Comparison of ENCODE assay signal across 1 cellular context in the genomic region with DNA sequence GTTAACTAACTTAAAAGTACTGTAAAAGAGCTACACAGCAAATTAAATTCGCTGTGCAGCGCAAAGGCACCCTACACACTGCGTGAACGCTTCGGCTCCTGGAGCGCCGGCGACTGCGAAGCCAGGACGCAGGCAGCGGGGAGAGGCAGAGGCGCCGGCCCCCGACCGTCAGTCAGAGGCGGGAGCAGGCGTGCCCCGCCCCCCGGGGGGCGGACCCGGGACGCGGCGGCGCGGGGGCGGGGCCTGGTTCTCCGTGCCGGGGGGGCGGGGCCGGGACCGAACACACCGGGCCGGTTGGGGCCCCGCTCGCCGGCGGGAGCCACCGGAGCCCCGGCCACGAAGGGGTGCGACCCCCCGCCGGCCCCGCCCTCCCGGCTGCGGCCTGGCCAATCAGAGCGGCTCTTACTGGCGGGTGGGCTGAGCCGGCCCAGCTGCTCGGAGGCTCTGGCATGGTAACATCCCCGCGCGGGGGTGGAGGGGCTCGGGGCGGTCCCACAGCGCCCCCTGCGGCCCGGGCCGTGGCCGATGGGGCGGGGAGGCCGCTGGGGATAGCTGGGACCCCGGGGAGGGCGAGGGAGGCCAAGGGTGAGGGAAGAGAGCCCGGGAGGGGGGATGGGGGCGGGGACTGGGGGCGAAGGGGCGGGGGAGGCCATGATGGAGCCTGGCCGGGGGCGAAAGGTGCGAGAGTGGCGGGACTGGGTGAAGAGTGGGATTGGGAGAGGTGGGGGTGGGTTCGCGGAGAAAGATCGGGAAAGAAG.
A peak's percentile ranks its signal among the peaks of the same experiment; 100 is the strongest.
TF ChIP-seq lines count a peak whose summit lies in the region.

A gene (plus strand): TSS at position 420 of the 758 bp plus-strand sequence. CDS start 30 bp downstream, at position 450.

TF ChIP-seq in K562, 482 proteins besides CTCF, POLR2A, EP300 and RAD21 (continued from another document and continues in another):
- TF ChIP-seq HCFC1 (IDR thresholded peaks at IDR 0.05; ENCODE audit: low read depth, low read length) (peak; percentile 48), POLR2B (IDR thresholded peaks at IDR 0.05; ENCODE audit: low read depth, partially characterized antibody) (peak; percentile 79), SREBF2 (CRISPR knock-in tag; IDR thresholded peaks at IDR 0.05) (no peak), RBFOX2 (IDR thresholded peaks at IDR 0.05; ENCODE audit: low read depth, low read length) (peak; percentile 82), ELF1 (tag; IDR thresholded peaks at IDR 0.05) (no peak), POLR2G (IDR thresholded peaks at IDR 0.05; ENCODE audit: low read depth, low read length) (peak; percentile 88), ZNF253 (CRISPR knock-in tag; conservative IDR thresholded peaks at IDR 0.05) (no peak), JUNB (CRISPR knock-in tag; conservative IDR thresholded peaks at IDR 0.05) (no peak), EGR1 (conservative IDR thresholded peaks at IDR 0.05) (peak; percentile 96), YY1 (IDR thresholded peaks at IDR 0.05; ENCODE audit: borderline replicate concordance in 1 of 3, control insufficient read depth in 1 of 3, extremely low read depth in 1 of 3, insufficient read depth in 3 of 3, insufficient read length in 1 of 3, insufficient replicate concordance in 2 of 3, low read depth in 1 of 3, low read length in 2 of 3) (no peak), PTTG1 (tag; IDR thresholded peaks at IDR 0.05; ENCODE audit: low read depth) (no peak), XRCC4 (IDR thresholded peaks at IDR 0.05; ENCODE audit: extremely low read depth, insufficient read depth, insufficient read length) (no peak), SIN3A (IDR thresholded peaks at IDR 0.05; ENCODE audit: borderline replicate concordance in 2 of 2, control insufficient read depth in 1 of 2, low read depth in 2 of 2, low read length in 2 of 2) (peak in 1 of 2 experiments; percentile 3; a peak in 1 of 4 replicates), HMGN3 (IDR thresholded peaks at IDR 0.05; ENCODE audit: borderline replicate concordance, extremely low read depth, insufficient read length, low read depth, low read length) (peak; percentile 92), NR4A1 (CRISPR knock-in tag; IDR thresholded peaks at IDR 0.05) (no peak), NR4A1 (tag; IDR thresholded peaks at IDR 0.05) (no peak), TBL1XR1 (IDR thresholded peaks at IDR 0.05; ENCODE audit: low read length in 2 of 2) (no peak), TCF3 (CRISPR knock-in tag; IDR thresholded peaks at IDR 0.05) (no peak), JUND (IDR thresholded peaks at IDR 0.05; ENCODE audit: borderline replicate concordance, low read depth, low read length) (0 out of 2 replicates have a peak, but pooled peaks have one; percentile 2), JUND (tag; IDR thresholded peaks at IDR 0.05; ENCODE audit: borderline replicate concordance, low read depth, low read length) (no peak; the same call in 2 of the 3 replicates), HIVEP1 (CRISPR knock-in tag; IDR thresholded peaks at IDR 0.05) (no peak), GABPA (tag; conservative IDR thresholded peaks at IDR 0.05; ENCODE audit: low read depth) (peak; percentile 43; the same call in 1 of the 2 replicates), NFYB (IDR thresholded peaks at IDR 0.05; ENCODE audit: extremely low read depth, insufficient read length) (peak; percentile 46), ATF7 (IDR thresholded peaks at IDR 0.05) (peak; percentile 39; the same call in 1 of the 2 replicates), LEF1 (IDR thresholded peaks at IDR 0.05) (no peak), CREB1 (IDR thresholded peaks at IDR 0.05) (no peak), CREB1 (CRISPR knock-in tag; IDR thresholded peaks at IDR 0.05) (peak; percentile 27; the same call in 1 of the 2 replicates), CREM (IDR thresholded peaks at IDR 0.05; ENCODE audit: low read depth) (0 out of 2 replicates have a peak, but pooled peaks have one; percentile 15), ZNF778 (CRISPR knock-in tag; IDR thresholded peaks at IDR 0.05) (no peak), PML (IDR thresholded peaks at IDR 0.05; ENCODE audit: low read length) (peak; percentile 69; the same call in 1 of the 2 replicates)
- TF ChIP-seq, protein P1, sequence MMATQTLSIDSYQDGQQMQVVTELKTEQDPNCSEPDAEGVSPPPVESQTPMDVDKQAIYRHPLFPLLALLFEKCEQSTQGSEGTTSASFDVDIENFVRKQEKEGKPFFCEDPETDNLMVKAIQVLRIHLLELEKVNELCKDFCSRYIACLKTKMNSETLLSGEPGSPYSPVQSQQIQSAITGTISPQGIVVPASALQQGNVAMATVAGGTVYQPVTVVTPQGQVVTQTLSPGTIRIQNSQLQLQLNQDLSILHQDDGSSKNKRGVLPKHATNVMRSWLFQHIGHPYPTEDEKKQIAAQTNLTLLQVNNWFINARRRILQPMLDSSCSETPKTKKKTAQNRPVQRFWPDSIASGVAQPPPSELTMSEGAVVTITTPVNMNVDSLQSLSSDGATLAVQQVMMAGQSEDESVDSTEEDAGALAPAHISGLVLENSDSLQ (IDR thresholded peaks at IDR 0.05) = peak; percentile 70
- TF ChIP-seq, protein P2, sequence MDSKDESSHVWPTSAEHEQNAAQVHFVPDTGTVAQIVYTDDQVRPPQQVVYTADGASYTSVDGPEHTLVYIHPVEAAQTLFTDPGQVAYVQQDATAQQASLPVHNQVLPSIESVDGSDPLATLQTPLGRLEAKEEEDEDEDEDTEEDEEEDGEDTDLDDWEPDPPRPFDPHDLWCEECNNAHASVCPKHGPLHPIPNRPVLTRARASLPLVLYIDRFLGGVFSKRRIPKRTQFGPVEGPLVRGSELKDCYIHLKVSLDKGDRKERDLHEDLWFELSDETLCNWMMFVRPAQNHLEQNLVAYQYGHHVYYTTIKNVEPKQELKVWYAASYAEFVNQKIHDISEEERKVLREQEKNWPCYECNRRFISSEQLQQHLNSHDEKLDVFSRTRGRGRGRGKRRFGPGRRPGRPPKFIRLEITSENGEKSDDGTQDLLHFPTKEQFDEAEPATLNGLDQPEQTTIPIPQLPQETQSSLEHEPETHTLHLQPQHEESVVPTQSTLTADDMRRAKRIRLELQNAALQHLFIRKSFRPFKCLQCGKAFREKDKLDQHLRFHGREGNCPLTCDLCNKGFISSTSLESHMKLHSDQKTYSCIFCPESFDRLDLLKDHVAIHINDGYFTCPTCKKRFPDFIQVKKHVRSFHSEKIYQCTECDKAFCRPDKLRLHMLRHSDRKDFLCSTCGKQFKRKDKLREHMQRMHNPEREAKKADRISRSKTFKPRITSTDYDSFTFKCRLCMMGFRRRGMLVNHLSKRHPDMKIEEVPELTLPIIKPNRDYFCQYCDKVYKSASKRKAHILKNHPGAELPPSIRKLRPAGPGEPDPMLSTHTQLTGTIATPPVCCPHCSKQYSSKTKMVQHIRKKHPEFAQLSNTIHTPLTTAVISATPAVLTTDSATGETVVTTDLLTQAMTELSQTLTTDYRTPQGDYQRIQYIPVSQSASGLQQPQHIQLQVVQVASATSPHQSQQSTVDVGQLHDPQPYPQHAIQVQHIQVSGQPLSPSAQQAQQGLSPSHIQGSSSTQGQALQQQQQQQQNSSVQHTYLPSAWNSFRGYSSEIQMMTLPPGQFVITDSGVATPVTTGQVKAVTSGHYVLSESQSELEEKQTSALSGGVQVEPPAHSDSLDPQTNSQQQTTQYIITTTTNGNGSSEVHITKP (IDR thresholded peaks at IDR 0.05; ENCODE audit: partially characterized antibody) = peak; percentile 26
- TF ChIP-seq, protein P3, sequence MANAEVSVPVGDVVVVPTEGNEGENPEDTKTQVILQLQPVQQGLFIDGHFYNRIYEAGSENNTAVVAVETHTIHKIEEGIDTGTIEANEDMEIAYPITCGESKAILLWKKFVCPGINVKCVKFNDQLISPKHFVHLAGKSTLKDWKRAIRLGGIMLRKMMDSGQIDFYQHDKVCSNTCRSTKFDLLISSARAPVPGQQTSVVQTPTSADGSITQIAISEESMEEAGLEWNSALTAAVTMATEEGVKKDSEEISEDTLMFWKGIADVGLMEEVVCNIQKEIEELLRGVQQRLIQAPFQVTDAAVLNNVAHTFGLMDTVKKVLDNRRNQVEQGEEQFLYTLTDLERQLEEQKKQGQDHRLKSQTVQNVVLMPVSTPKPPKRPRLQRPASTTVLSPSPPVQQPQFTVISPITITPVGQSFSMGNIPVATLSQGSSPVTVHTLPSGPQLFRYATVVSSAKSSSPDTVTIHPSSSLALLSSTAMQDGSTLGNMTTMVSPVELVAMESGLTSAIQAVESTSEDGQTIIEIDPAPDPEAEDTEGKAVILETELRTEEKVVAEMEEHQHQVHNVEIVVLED (CRISPR knock-in tag; IDR thresholded peaks at IDR 0.05) = peak; percentile 61; the same call in 1 of the 2 replicates
- TF ChIP-seq, protein P4, sequence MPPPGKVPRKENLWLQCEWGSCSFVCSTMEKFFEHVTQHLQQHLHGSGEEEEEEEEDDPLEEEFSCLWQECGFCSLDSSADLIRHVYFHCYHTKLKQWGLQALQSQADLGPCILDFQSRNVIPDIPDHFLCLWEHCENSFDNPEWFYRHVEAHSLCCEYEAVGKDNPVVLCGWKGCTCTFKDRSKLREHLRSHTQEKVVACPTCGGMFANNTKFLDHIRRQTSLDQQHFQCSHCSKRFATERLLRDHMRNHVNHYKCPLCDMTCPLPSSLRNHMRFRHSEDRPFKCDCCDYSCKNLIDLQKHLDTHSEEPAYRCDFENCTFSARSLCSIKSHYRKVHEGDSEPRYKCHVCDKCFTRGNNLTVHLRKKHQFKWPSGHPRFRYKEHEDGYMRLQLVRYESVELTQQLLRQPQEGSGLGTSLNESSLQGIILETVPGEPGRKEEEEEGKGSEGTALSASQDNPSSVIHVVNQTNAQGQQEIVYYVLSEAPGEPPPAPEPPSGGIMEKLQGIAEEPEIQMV (tag; conservative IDR thresholded peaks at IDR 0.05; ENCODE audit: low read depth) = no peak
- TF ChIP-seq, protein P5, sequence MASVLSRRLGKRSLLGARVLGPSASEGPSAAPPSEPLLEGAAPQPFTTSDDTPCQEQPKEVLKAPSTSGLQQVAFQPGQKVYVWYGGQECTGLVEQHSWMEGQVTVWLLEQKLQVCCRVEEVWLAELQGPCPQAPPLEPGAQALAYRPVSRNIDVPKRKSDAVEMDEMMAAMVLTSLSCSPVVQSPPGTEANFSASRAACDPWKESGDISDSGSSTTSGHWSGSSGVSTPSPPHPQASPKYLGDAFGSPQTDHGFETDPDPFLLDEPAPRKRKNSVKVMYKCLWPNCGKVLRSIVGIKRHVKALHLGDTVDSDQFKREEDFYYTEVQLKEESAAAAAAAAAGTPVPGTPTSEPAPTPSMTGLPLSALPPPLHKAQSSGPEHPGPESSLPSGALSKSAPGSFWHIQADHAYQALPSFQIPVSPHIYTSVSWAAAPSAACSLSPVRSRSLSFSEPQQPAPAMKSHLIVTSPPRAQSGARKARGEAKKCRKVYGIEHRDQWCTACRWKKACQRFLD (CRISPR knock-in tag; IDR thresholded peaks at IDR 0.05) = 0 out of 2 replicates have a peak, but pooled peaks have one; percentile 11
